In genomic region chr3:55718074-55718473, GRCh38 we compare ENCODE assay signal across 12 cellular contexts.
"Had no signal": no experiment of that assay in that cellular context is flagged by ENCODE, and none has a peak within 500 bp of the region (broad histone marks: within the 10 kb centered on the region; RNA-seq: fewer than 3 reads in every experiment).

No MANE protein-coding gene starts in this region.

- ATAC-seq: right cardiac atrium had no signal

- DNase-seq: activated CD4-positive, CD25-positive, alpha-beta regulatory T cell treated with anti-CD3 and anti-CD28 coated beads, Interleukin-2, amount 50 U/mL, for 72 hours; activated naive CD8-positive, alpha-beta T cell treated with anti-CD3 and anti-CD28 coated beads for 36 hours; central memory CD4-positive, alpha-beta T cell; esophagus squamous epithelium; kidney glomerular epithelial cell; nephron progenitor cell; right cardiac atrium; spleen; trophoblast cell had no signal

- H3K4me3 ChIP-seq: coronary artery, esophagus squamous epithelium, prostate gland, spleen, suprapubic skin had no signal
